In genomic region chr19:16260794-16261161, GRCh38 we compare ENCODE assay signal across 26 cellular contexts.
DNase-seq lines count a peak whose midpoint lies in the region; ATAC-seq and TF ChIP-seq lines count a peak whose summit lies in the region.
"Had no signal": no experiment of that assay in that cellular context is flagged by ENCODE, and none has a peak within 500 bp of the region (broad histone marks: within the 10 kb centered on the region; RNA-seq: fewer than 3 reads in every experiment).

No MANE protein-coding gene starts in this region.

- H3K9me3 Mint-ChIP-seq in natural killer cell treated with Interleukin-12 subunit alpha and Interleukin-12 subunit beta and Interleukin-15 and Interleukin-18, amount 100 ng/mL, for 72 hours = no peaks in the 10 kb centered on the region
- H3K9me3 Mint-ChIP-seq in natural killer cell = no peaks in the 10 kb centered on the region
- H3K9me3 Mint-ChIP-seq in naive B cell = no peaks in the 10 kb centered on the region
- no peaks in the 10 kb centered on the region for H3K9me3 Mint-ChIP-seq in CD8-positive, alpha-beta memory T cell
- H3K9me3 Mint-ChIP-seq: activated T-cell treated with anti-CD3 and anti-CD28 coated beads, Interleukin-2, amount 50 U/mL, for 4 hours; CD8-positive, alpha-beta T cell had no signal

- no peak overlapping the region for H3K4me3 ChIP-seq in CD8-positive, alpha-beta memory T cell (ENCODE audit: low read length)
- H3K4me3 ChIP-seq: breast epithelium, colonic mucosa, gastroesophageal sphincter, GM23248, MG63, skin epidermis, vagina had no signal

- no peaks in the 10 kb centered on the region for H3K36me3 ChIP-seq in CD8-positive, alpha-beta memory T cell (ENCODE audit: insufficient read depth, low read length)
- H3K36me3 ChIP-seq: breast epithelium, colonic mucosa, gastroesophageal sphincter, MG63, vagina had no signal

- intact Hi-C loops in natural killer cell (cut with micrococcal nuclease) = loop anchor here (10.0 kb wide), 1 partner anchor 54 kb away; no protein-coding TSS in a partner anchor

- no peaks in the 10 kb centered on the region for H3K27me3 ChIP-seq in CD8-positive, alpha-beta memory T cell (ENCODE audit: insufficient read depth, low read length, poor library complexity, severe bottlenecking)
- H3K27me3 ChIP-seq: breast epithelium, colonic mucosa, gastroesophageal sphincter, MG63, vagina had no signal

- H3K4me3 Mint-ChIP-seq in natural killer cell treated with Interleukin-12 subunit alpha and Interleukin-12 subunit beta and Interleukin-15 and Interleukin-18, amount 100 ng/mL, for 72 hours = peak overlapping the region; percentile 47
- H3K4me3 Mint-ChIP-seq in natural killer cell (no peak overlapping the region), naive B cell (peak overlapping the region; percentile 44 to 94 (median 78))
- H3K4me3 Mint-ChIP-seq in CD8-positive, alpha-beta memory T cell = peak overlapping the region in 3 of 7 donors; percentile 23 to 63 (median 50)
- H3K4me3 Mint-ChIP-seq: endodermal cell, HFFc6 had no signal

- peak overlapping the region; percentile 38 to 63 for H3K27ac Mint-ChIP-seq in natural killer cell treated with Interleukin-12 subunit alpha and Interleukin-12 subunit beta and Interleukin-15 and Interleukin-18, amount 100 ng/mL, for 72 hours
- H3K27ac Mint-ChIP-seq in natural killer cell = peak overlapping the region in 1 of 2 donors; percentile 67
- H3K27ac Mint-ChIP-seq in naive B cell = peak overlapping the region in 5 of 6 donors; percentile 97 to 98 (median 97)
- peak overlapping the region in 4 of 8 donors; percentile 19 to 90 (median 69) for H3K27ac Mint-ChIP-seq in CD8-positive, alpha-beta memory T cell
- H3K27ac Mint-ChIP-seq: endodermal cell, HFFc6 had no signal

- H3K27ac ChIP-seq in VCaP = peak overlapping the region; percentile 62; the same call in 1 of the 2 replicates
- no peak overlapping the region for H3K27ac ChIP-seq in CD8-positive, alpha-beta memory T cell (ENCODE audit: low read depth, low read length)
- H3K27ac ChIP-seq: breast epithelium, colonic mucosa, GM23248 had no signal

- POLR2A ChIA-PET in CD8-positive, alpha-beta memory T cell (lab: Charles Lee) = interaction anchor here (0.5 to 3.4 kb wide), 2 partner anchors 13 to 64 kb away, joined by 3 to 14 read pairs; partner anchors contain the start of gene KLF2

- peaks cover 0 to 2% of the 10 kb centered on the region in 2 donors for H3K27me3 Mint-ChIP-seq in natural killer cell treated with Interleukin-12 subunit alpha and Interleukin-12 subunit beta and Interleukin-15 and Interleukin-18, amount 100 ng/mL, for 72 hours
- H3K27me3 Mint-ChIP-seq in natural killer cell (ENCODE audit: low read depth in 2 of 2) (peaks cover 0 to 3% of the 10 kb centered on the region in 2 donors), naive B cell (no peaks in the 10 kb centered on the region)
- peaks cover 0 to 2% of the 10 kb centered on the region in 2 donors for H3K27me3 Mint-ChIP-seq in CD8-positive, alpha-beta memory T cell

- H3K9me3 ChIP-seq in CD8-positive, alpha-beta memory T cell (ENCODE audit: low read length) = no peaks in the 10 kb centered on the region
- H3K9me3 ChIP-seq: breast epithelium, colonic mucosa, gastroesophageal sphincter, MG63, vagina had no signal

- CTCF ChIA-PET in CD8-positive, alpha-beta memory T cell (lab: Charles Lee) = interaction anchor here (1.4 to 5.2 kb wide), 3 partner anchors 14 to 122 kb away, joined by 4 to 23 read pairs (median 4); no protein-coding TSS in a partner anchor

- ATAC-seq in natural killer cell treated with Interleukin-12 subunit alpha and Interleukin-12 subunit beta and Interleukin-15 and Interleukin-18, amount 100 ng/mL, for 72 hours = no peak
- ATAC-seq in natural killer cell = no peak
- no peak for ATAC-seq in naive B cell (ENCODE audit: low read depth in 2 of 2)
- ATAC-seq: activated T-cell treated with anti-CD3 and anti-CD28 coated beads, Interleukin-2, amount 50 U/mL, for 4 hours; CD8-positive, alpha-beta T cell; gastroesophageal sphincter had no signal

- no peak for TF ChIP-seq CTCF in natural killer cell (IDR thresholded peaks at IDR 0.05)
- no peak for TF ChIP-seq CTCF in VCaP (conservative IDR thresholded peaks at IDR 0.05)

- peaks cover 25 to 38% of the 10 kb centered on the region in 2 donors for H3K4me1 Mint-ChIP-seq in natural killer cell treated with Interleukin-12 subunit alpha and Interleukin-12 subunit beta and Interleukin-15 and Interleukin-18, amount 100 ng/mL, for 72 hours (ENCODE audit: low read depth in 2 of 2)
- H3K4me1 Mint-ChIP-seq in natural killer cell (peaks cover 28 to 49% of the 10 kb centered on the region in 2 donors), naive B cell (peaks cover 61 to 96% (median 78%) of the 10 kb centered on the region in 3 donors)
- H3K4me1 Mint-ChIP-seq in CD8-positive, alpha-beta memory T cell = peaks cover 49 to 68% (median 61%) of the 10 kb centered on the region in 3 donors

- no peak for DNase-seq in natural killer cell treated with Interleukin-12 subunit alpha and Interleukin-12 subunit beta and Interleukin-15 and Interleukin-18, amount 100 ng/mL, for 72 hours (ENCODE audit: low spot score)
- DNase-seq in natural killer cell = no peak
- DNase-seq in naive B cell = no peak
- no peak for DNase-seq in CD8-positive, alpha-beta memory T cell
- no peak for DNase-seq in SKM-1 (lab: John Stamatoyannopoulos, UW; ENCODE audit: unreplicated experiment)
- no peak for DNase-seq in NCI-H1436 (lab: John Stamatoyannopoulos, UW)
- DNase-seq: activated CD4-positive, CD25-positive, alpha-beta regulatory T cell treated with anti-CD3 and anti-CD28 coated beads, Interleukin-2, amount 50 U/mL, for 72 hours; activated naive CD4-positive, alpha-beta T cell treated with Interleukin-2 at 50 U/mL for 16 hours; activated T-cell treated with anti-CD3 and anti-CD28 coated beads, Interleukin-2, amount 50 U/mL, for 4 hours; amygdala; CD8-positive, alpha-beta T cell; colonic mucosa; endodermal cell; GDM1; GM23248; HFFc6; KBM-7; MG63; NCI-H2081; NCI-H82; stimulated activated CD4-positive, alpha-beta T cell treated with anti-CD3 and anti-CD28 coated beads, Interleukin-2, amount 100 ng/mL, for 24 hours had no signal

- H3K36me3 Mint-ChIP-seq in natural killer cell treated with Interleukin-12 subunit alpha and Interleukin-12 subunit beta and Interleukin-15 and Interleukin-18, amount 100 ng/mL, for 72 hours = no peaks in the 10 kb centered on the region
- H3K36me3 Mint-ChIP-seq in natural killer cell = no peaks in the 10 kb centered on the region
- no peaks in the 10 kb centered on the region for H3K36me3 Mint-ChIP-seq in naive B cell
- H3K36me3 Mint-ChIP-seq in CD8-positive, alpha-beta memory T cell = no peaks in the 10 kb centered on the region
- H3K36me3 Mint-ChIP-seq: CD8-positive, alpha-beta T cell had no signal

- peaks cover 64% of the 10 kb centered on the region for H3K4me1 ChIP-seq in CD8-positive, alpha-beta memory T cell (ENCODE audit: insufficient read depth, low read length)
- H3K4me1 ChIP-seq: breast epithelium, colonic mucosa had no signal
